19 cellular contexts compared by ENCODE assay signal in genomic region chr4:56874166-56874565, GRCh38. TPM values are rescaled to one million over a fixed set of nuclear protein-coding genes. Genes with fewer than 3 reads are reported as not detected.
DNase-seq lines count a peak whose midpoint lies in the region; ATAC-seq and TF ChIP-seq lines count a peak whose summit lies in the region.
"Had no signal": no experiment of that assay in that cellular context is flagged by ENCODE, and none has a peak within 500 bp of the region (broad histone marks: within the 10 kb centered on the region; RNA-seq: fewer than 3 reads in every experiment).

No MANE protein-coding gene starts in this region.

- no peaks in the 10 kb centered on the region for H3K36me3 Mint-ChIP-seq in stimulated activated naive B cell treated with anti-CD40 and anti-IgM and Interleukin-4, amounts not matched to agents 10 μg/mL and 1 μg/mL and 100 μg/mL, for 72 hours
- H3K36me3 Mint-ChIP-seq: CD4-positive, alpha-beta memory T cell; stimulated activated effector memory CD8-positive, alpha-beta T cell treated with anti-CD3 and anti-CD28 coated beads, Interleukin-12 subunit alpha, Interleukin-12 subunit beta, amount 100 ng/mL, for 72 hours had no signal

- H3K4me3 Mint-ChIP-seq in stimulated activated naive B cell treated with anti-CD40 and anti-IgM and Interleukin-4, amounts not matched to agents 10 μg/mL and 1 μg/mL and 100 μg/mL, for 72 hours, result no peak overlapping the region
- H3K4me3 Mint-ChIP-seq: CD4-positive, alpha-beta memory T cell; stimulated activated effector memory CD8-positive, alpha-beta T cell treated with anti-CD3 and anti-CD28 coated beads, Interleukin-12 subunit alpha, Interleukin-12 subunit beta, amount 100 ng/mL, for 72 hours had no signal

- H3K79me2 ChIP-seq in trophoblast cell (ENCODE audit: control insufficient read depth, insufficient read depth, low read length, poor library complexity), result no peaks in the 10 kb centered on the region

- H3K9me3 ChIP-seq in NT2/D1 (ENCODE audit: insufficient read depth, low read length), result no peaks in the 10 kb centered on the region
- H3K9me3 ChIP-seq in trophoblast cell (ENCODE audit: insufficient read depth, low read depth, low read length), result no peaks in the 10 kb centered on the region
- H3K9me3 ChIP-seq: ovary had no signal

- H3K27me3 ChIP-seq in NT2/D1 (ENCODE audit: insufficient read depth, insufficient read length) (no peaks in the 10 kb centered on the region), brain microvascular endothelial cell (replicated peaks) (no peaks in the 10 kb centered on the region), trophoblast cell (ENCODE audit: insufficient read depth, low read length) (no peaks in the 10 kb centered on the region)
- H3K27me3 ChIP-seq: ovary had no signal

- in situ Hi-C loops in brain microvascular endothelial cell (cut with HindIII; ENCODE audit: low pct_ligation_motif_present, low sequenced_read_pairs), result no loop called here

- H2BK5ac ChIP-seq in trophoblast cell (ENCODE audit: low read depth, low read length, poor library complexity), result no peak overlapping the region

- H2AFZ ChIP-seq in trophoblast cell (ENCODE audit: insufficient read depth, low read length, poor library complexity), result no peak overlapping the region

- H3K27ac Mint-ChIP-seq in stimulated activated naive B cell treated with anti-CD40 and anti-IgM and Interleukin-4, amounts not matched to agents 10 μg/mL and 1 μg/mL and 100 μg/mL, for 72 hours, result no peak overlapping the region
- H3K27ac Mint-ChIP-seq: CD4-positive, alpha-beta memory T cell; stimulated activated effector memory CD8-positive, alpha-beta T cell treated with anti-CD3 and anti-CD28 coated beads, Interleukin-12 subunit alpha, Interleukin-12 subunit beta, amount 100 ng/mL, for 72 hours had no signal

- H3K36me3 ChIP-seq in NT2/D1 (ENCODE audit: insufficient read depth, insufficient read length, low read length), result no peaks in the 10 kb centered on the region
- H3K36me3 ChIP-seq in brain microvascular endothelial cell (replicated peaks), result no peaks in the 10 kb centered on the region
- no peaks in the 10 kb centered on the region for H3K36me3 ChIP-seq in trophoblast cell (ENCODE audit: control insufficient read depth in 1 of 2, insufficient read depth in 2 of 2, low read length in 2 of 2)
- H3K36me3 ChIP-seq: ovary had no signal

- no peak overlapping the region for H3K27ac ChIP-seq in brain microvascular endothelial cell
- no peak overlapping the region for H3K27ac ChIP-seq in trophoblast cell (ENCODE audit: low read depth, low read length)
- H3K27ac ChIP-seq: ovary, skin epidermis had no signal

- no peak overlapping the region for H2BK12ac ChIP-seq in trophoblast cell (ENCODE audit: low read length)

- no peak overlapping the region for H3K23ac ChIP-seq in trophoblast cell (ENCODE audit: low read length)

- DNase-seq in COR-L47 (lab: John Stamatoyannopoulos, UW) (peak; percentile 9), LoVo (ENCODE audit: low spot score) (peak; percentile 39), NT2/D1 (ENCODE audit: low read depth, low spot score) (peak; percentile 48), iPS DF 19.7 (ENCODE audit: low read depth, low spot score) (peak; percentile 80), brain microvascular endothelial cell (no peak), trophoblast cell (no peak), NCI-H446 treated with DMSO at 0.1 percent for 48 hours (lab: John Stamatoyannopoulos, UW) (no peak)
- no peak for DNase-seq in stimulated activated naive B cell treated with anti-CD40 and anti-IgM and Interleukin-4, amounts not matched to agents 10 μg/mL and 1 μg/mL and 100 μg/mL, for 72 hours
- DNase-seq: ACHN; activated effector memory CD4-positive, alpha-beta T cell treated with Interleukin-2 at 50 U/mL for 16 hours; CD4-positive, alpha-beta memory T cell; EL; glutamatergic neuron; left cardiac atrium; NCI-H226; ovary had no signal

- peak overlapping the region; percentile 12 for H3K9ac ChIP-seq in NT2/D1 (ENCODE audit: insufficient read length, low read depth)
- no peak overlapping the region for H3K9ac ChIP-seq in trophoblast cell (ENCODE audit: low read length)

- H3K4me1 Mint-ChIP-seq in stimulated activated naive B cell treated with anti-CD40 and anti-IgM and Interleukin-4, amounts not matched to agents 10 μg/mL and 1 μg/mL and 100 μg/mL, for 72 hours, result peaks cover 6 to 11% of the 10 kb centered on the region in 2 donors
- H3K4me1 Mint-ChIP-seq: stimulated activated effector memory CD8-positive, alpha-beta T cell treated with anti-CD3 and anti-CD28 coated beads, Interleukin-12 subunit alpha, Interleukin-12 subunit beta, amount 100 ng/mL, for 72 hours had no signal

- H3K4ac ChIP-seq in trophoblast cell (ENCODE audit: low read depth, low read length), result no peak overlapping the region

- H3K14ac ChIP-seq in trophoblast cell (ENCODE audit: low read length), result no peak overlapping the region

- no peak for TF ChIP-seq CTCF in brain microvascular endothelial cell (IDR thresholded peaks at IDR 0.05; ENCODE audit: low read depth, low read length, missing control alignments)

- WGBS in trophoblast cell (ENCODE audit: extremely low coverage, insufficient coverage, insufficient read length), result no CpG with 5 or more reads among the region's 10 CpGs

- no peak overlapping the region for H2BK120ac ChIP-seq in trophoblast cell (ENCODE audit: insufficient read depth, low read length, poor library complexity)

- H3K4me3 ChIP-seq in NT2/D1 (ENCODE audit: insufficient read length, low read depth) (peak overlapping the region; percentile 1), brain microvascular endothelial cell (ENCODE audit: low read depth, low read length) (no peak overlapping the region), trophoblast cell (ENCODE audit: low read depth, low read length) (no peak overlapping the region)
- H3K4me3 ChIP-seq: ovary had no signal

- no peak overlapping the region for H2AK5ac ChIP-seq in trophoblast cell (ENCODE audit: low read length)

- H4K12ac ChIP-seq in trophoblast cell (ENCODE audit: low read depth, low read length), result no peak overlapping the region

- no peak overlapping the region for H4K91ac ChIP-seq in trophoblast cell (ENCODE audit: low read depth, low read length)

- no peak overlapping the region for H3K18ac ChIP-seq in trophoblast cell (ENCODE audit: low read length)

- H3K4me1 ChIP-seq in NT2/D1 (ENCODE audit: insufficient read depth, insufficient read length) (peaks cover 3% of the 10 kb centered on the region), trophoblast cell (ENCODE audit: control insufficient read depth in 1 of 2, insufficient read depth in 2 of 2, low read length in 2 of 2) (no peaks in the 10 kb centered on the region)

- H4K8ac ChIP-seq in trophoblast cell (ENCODE audit: low read depth, low read length), result no peak overlapping the region

- peaks cover 0 to 2% of the 10 kb centered on the region in 2 donors for H3K9me3 Mint-ChIP-seq in stimulated activated naive B cell treated with anti-CD40 and anti-IgM and Interleukin-4, amounts not matched to agents 10 μg/mL and 1 μg/mL and 100 μg/mL, for 72 hours
- H3K9me3 Mint-ChIP-seq: CD4-positive, alpha-beta memory T cell; stimulated activated effector memory CD8-positive, alpha-beta T cell treated with anti-CD3 and anti-CD28 coated beads, Interleukin-12 subunit alpha, Interleukin-12 subunit beta, amount 100 ng/mL, for 72 hours had no signal

- no peak for ATAC-seq in stimulated activated naive B cell treated with anti-CD40 and anti-IgM and Interleukin-4, amounts not matched to agents 10 μg/mL and 1 μg/mL and 100 μg/mL, for 72 hours (replicated peaks)
- ATAC-seq: HepG2; left cardiac atrium; stimulated activated effector memory CD8-positive, alpha-beta T cell treated with anti-CD3 and anti-CD28 coated beads, Interleukin-12 subunit alpha, Interleukin-12 subunit beta, amount 100 ng/mL, for 72 hours had no signal

- H3K27me3 Mint-ChIP-seq in stimulated activated naive B cell treated with anti-CD40 and anti-IgM and Interleukin-4, amounts not matched to agents 10 μg/mL and 1 μg/mL and 100 μg/mL, for 72 hours, result peaks cover 0 to 5% of the 10 kb centered on the region in 2 donors

- no peak overlapping the region for H3K4me2 ChIP-seq in trophoblast cell (ENCODE audit: low read length)

- H3K79me1 ChIP-seq in trophoblast cell (ENCODE audit: low read length), result no peaks in the 10 kb centered on the region

RNA-seq across cellular contexts. Expression of gene REST, which starts 33.5 kb away (rescaled TPM):
- polyA plus RNA-seq in trophoblast cell (2013), result 33.4 and 34.4 TPM in 2 replicates

RNA-seq across cellular contexts. Expression of gene SPINK2, which starts 52.7 kb away (rescaled TPM):
- polyA plus RNA-seq in trophoblast cell (2013), result not detected in 2 replicates
- polyA plus RNA-seq: HepG2 had no signal

Comparison
In these comparisons a context has a peak if more than half of its experiments do, and no peak if none do; other contexts are left out.
1. DNase-seq: peak in COR-L47 (single experiment), LoVo (single experiment), NT2/D1 (single experiment) and iPS DF 19.7 (single experiment); none in brain microvascular endothelial cell (single experiment), stimulated activated naive B cell treated with anti-CD40 and anti-IgM and Interleukin-4, amounts not matched to agents 10 μg/mL and 1 μg/mL and 100 μg/mL, for 72 hours (single experiment), trophoblast cell (0 of 2) and NCI-H446 treated with DMSO at 0.1 percent for 48 hours (single experiment).